17 cellular contexts compared by ENCODE assay signal in the genomic region with DNA sequence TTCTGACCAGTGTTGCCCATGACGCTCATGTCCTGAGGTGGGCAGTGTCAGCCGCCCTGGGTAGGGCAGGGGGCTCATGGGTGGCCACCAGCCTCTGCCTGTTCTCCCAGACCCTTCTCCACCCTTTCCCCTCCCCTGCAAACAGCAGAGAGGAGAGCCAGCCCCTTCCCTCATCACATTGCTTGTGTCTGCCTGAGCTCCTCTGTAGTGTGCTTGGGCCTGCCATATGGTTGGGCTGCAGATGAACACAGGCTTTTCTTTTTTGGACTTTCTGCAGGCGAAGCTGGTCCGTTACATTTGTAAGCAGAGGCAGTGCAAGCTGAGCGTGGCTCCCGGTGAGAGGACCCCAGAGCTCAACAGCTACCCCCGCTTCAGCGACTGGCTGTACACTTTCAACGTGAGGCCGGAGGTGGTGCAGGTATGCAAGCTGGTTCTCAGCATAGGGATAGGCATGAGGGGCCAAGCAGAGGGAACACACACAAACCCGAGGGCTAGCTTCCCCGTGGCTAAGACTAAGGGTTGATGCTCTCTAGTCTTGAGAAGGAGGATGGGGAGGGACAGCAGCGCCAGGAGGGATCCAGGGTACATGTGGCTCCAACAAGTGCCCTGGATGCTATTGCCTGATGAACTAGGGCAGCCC.
DNase-seq lines count a peak whose midpoint lies in the region; ATAC-seq, FAIRE-seq and TF ChIP-seq lines count a peak whose summit lies in the region.
"Had no signal": no experiment of that assay in that cellular context is flagged by ENCODE, and none has a peak within 500 bp of the region (broad histone marks: within the 10 kb centered on the region; RNA-seq: fewer than 3 reads in every experiment).

No MANE protein-coding gene starts in this region.

- no peak for TF ChIP-seq CTCF in H9 (conservative IDR thresholded peaks at IDR 0.05)
- TF ChIP-seq CTCF in PC-9 (conservative IDR thresholded peaks at IDR 0.05) = no peak
- TF ChIP-seq CTCF in endothelial cell of umbilical vein (IDR thresholded peaks at IDR 0.05; ENCODE audit: extremely low read depth in 1 of 2, insufficient read depth in 1 of 2, low read depth in 1 of 2, low read length in 2 of 2) = no peak

- intact Hi-C loops in PC-9 (cut with micrococcal nuclease; ENCODE audit: unreplicated experiment) = loop anchor here (5.0 kb wide), 1 partner anchor 78 kb away; no protein-coding TSS in a partner anchor
- intact Hi-C loops in endothelial cell of umbilical vein (cut with micrococcal nuclease) = no loop called here

- H3K36me3 ChIP-seq in PC-9 (ENCODE audit: low read depth) = no peaks in the 10 kb centered on the region
- H3K36me3 ChIP-seq in endothelial cell of umbilical vein (ENCODE audit: control insufficient read depth in 2 of 2, extremely low read depth in 1 of 2, insufficient read depth in 2 of 2, low read length in 2 of 2) = no peaks in the 10 kb centered on the region
- peaks cover 4 to 5% of the 10 kb centered on the region in 2 experiments for H3K36me3 ChIP-seq in trophoblast cell (ENCODE audit: control insufficient read depth in 1 of 2, insufficient read depth in 2 of 2, low read length in 2 of 2)
- H3K36me3 ChIP-seq: SJSA1 had no signal

- BruUV-seq in PC-9 (replicated peaks; lab: Mats Ljungman, UMichigan) (no TSS peak), endothelial cell of umbilical vein (replicated peaks; lab: Mats Ljungman, UMichigan) (no TSS peak)

- H3F3A ChIP-seq in PC-9 (ENCODE audit: insufficient read depth, low read depth) = peaks cover 28% of the 10 kb centered on the region

- H3K27ac ChIP-seq in H9 (ENCODE audit: insufficient read length, low read depth, low read length) (no peak overlapping the region), PC-9 (peak overlapping the region; percentile 86), endothelial cell of umbilical vein (ENCODE audit: insufficient read depth, low read depth, low read length) (peak overlapping the region; percentile 18), trophoblast cell (ENCODE audit: low read depth, low read length) (no peak overlapping the region)
- H3K27ac ChIP-seq: RWPE1, SJSA1 had no signal

- no peak overlapping the region for H4K91ac ChIP-seq in H9 (ENCODE audit: insufficient read length, low read depth, low read length)
- peak overlapping the region; percentile 20 for H4K91ac ChIP-seq in trophoblast cell (ENCODE audit: low read depth, low read length)

- no peaks in the 10 kb centered on the region for H3K9me2 ChIP-seq in PC-9 (ENCODE audit: insufficient read depth)

- no peak for TF ChIP-seq POLR2A in endothelial cell of umbilical vein (IDR thresholded peaks at IDR 0.05; ENCODE audit: low read depth, low read length)

- H3K79me1 ChIP-seq in H9 (ENCODE audit: insufficient read depth, low read depth, low read length, poor library complexity, severe bottlenecking) (no peaks in the 10 kb centered on the region), trophoblast cell (ENCODE audit: low read length) (peaks cover 12% of the 10 kb centered on the region)

- no peaks in the 10 kb centered on the region for H3K9me1 ChIP-seq in endothelial cell of umbilical vein (replicated peaks; ENCODE audit: control insufficient read depth, extremely low read depth, insufficient read depth, low read length)

- no peak overlapping the region for H2AFZ ChIP-seq in H9 (ENCODE audit: low read length)
- no peak overlapping the region for H2AFZ ChIP-seq in PC-9
- H2AFZ ChIP-seq in endothelial cell of umbilical vein (ENCODE audit: low read depth, low read length) = no peak overlapping the region
- no peak overlapping the region for H2AFZ ChIP-seq in trophoblast cell (ENCODE audit: insufficient read depth, low read length, poor library complexity)

- H3K4me1 Mint-ChIP-seq in H9 = peaks cover 30 to 37% of the 10 kb centered on the region in 2 experiments

- H2BK20ac ChIP-seq in H9 (ENCODE audit: low read depth, low read length, poor library complexity, severe bottlenecking) = no peak overlapping the region

- H3K56ac ChIP-seq in H9 (ENCODE audit: insufficient read length, low read depth, low read length) = no peak overlapping the region

- H3K4me2 ChIP-seq in H9 (ENCODE audit: insufficient read depth, insufficient read length, low read length) (no peak overlapping the region), PC-9 (peak overlapping the region; percentile 65), endothelial cell of umbilical vein (ENCODE audit: insufficient read depth, low read length) (no peak overlapping the region), trophoblast cell (ENCODE audit: low read length) (no peak overlapping the region)

- no peak for FAIRE-seq in endothelial cell of umbilical vein (lab: Jason Lieb, UNC)

- H3K36me3 Mint-ChIP-seq in H9 (ENCODE audit: insufficient read depth in 1 of 3, low read depth in 3 of 3) = peaks cover 15 to 25% (median 18%) of the 10 kb centered on the region in 3 experiments

- DNase-seq in H9 (no peak), PC-9 (no peak), endothelial cell of umbilical vein (ENCODE audit: low read depth, low spot score) (no peak), trophoblast cell (no peak), SHP77 (lab: John Stamatoyannopoulos, UW) (no peak), EL (no peak)
- no peak for DNase-seq in effector CD4-positive, alpha-beta T cell
- DNase-seq: ACHN; CD8-positive, alpha-beta T cell; HCEC 1CT; NCI-H1417 treated with DMSO at 0.1 percent for 48 hours; NCI-H526 treated with DMSO at 0.1 percent for 48 hours had no signal

- H3K4me3 ChIP-seq in PC-9 (no peak overlapping the region), endothelial cell of umbilical vein (replicated peaks in 1 of 3; ENCODE audit: insufficient read depth in 1 of 3, low read depth in 1 of 3, low read length in 3 of 3) (no peak overlapping the region), trophoblast cell (ENCODE audit: low read depth, low read length) (no peak overlapping the region)
- H3K4me3 ChIP-seq: SJSA1 had no signal

- no peak overlapping the region; the same call in 1 of the 2 replicates for H3K14ac ChIP-seq in H9 (ENCODE audit: insufficient read depth, low read length)
- no peak overlapping the region for H3K14ac ChIP-seq in trophoblast cell (ENCODE audit: low read length)

- H3K27me3 Mint-ChIP-seq in H9 (ENCODE audit: low read depth) = no peaks in the 10 kb centered on the region
- H3K27me3 Mint-ChIP-seq: B cell had no signal

- peaks cover 0 to 4% of the 10 kb centered on the region in 2 experiments; a peak in 3 of 5 replicates for H3K9me3 Mint-ChIP-seq in H9
- H3K9me3 Mint-ChIP-seq: CD8-positive, alpha-beta T cell; IgD-negative memory B cell had no signal

- H4K20me1 ChIP-seq in H9 (ENCODE audit: control insufficient read depth, insufficient read depth, insufficient read length) (no peaks in the 10 kb centered on the region), PC-9 (ENCODE audit: insufficient read depth) (no peaks in the 10 kb centered on the region), endothelial cell of umbilical vein (replicated peaks; ENCODE audit: control insufficient read depth, extremely low read depth, insufficient read depth, low read length) (no peaks in the 10 kb centered on the region)

- H3K27ac Mint-ChIP-seq in H9 = peak overlapping the region in 2 of 3 experiments; percentile 55 to 61; a peak in 3 of 7 replicates
- H3K27ac Mint-ChIP-seq: B cell; CD8-positive, alpha-beta T cell had no signal

- H3K18ac ChIP-seq in H9 (ENCODE audit: insufficient read length, low read depth, low read length) (no peak overlapping the region), trophoblast cell (ENCODE audit: low read length) (peak overlapping the region; percentile 67)

- H3K79me2 ChIP-seq in H9 (ENCODE audit: insufficient read depth, low read length) (peaks cover 4% of the 10 kb centered on the region; the same call in 1 of the 2 replicates), PC-9 (ENCODE audit: low read depth) (no peaks in the 10 kb centered on the region; the same call in 1 of the 2 replicates), endothelial cell of umbilical vein (ENCODE audit: control insufficient read depth, insufficient read depth, low read length) (no peaks in the 10 kb centered on the region), trophoblast cell (ENCODE audit: control insufficient read depth, insufficient read depth, low read length, poor library complexity) (peaks cover 3% of the 10 kb centered on the region)

- ATAC-seq in HG03045 (IDR thresholded peaks at IDR 0.05; ENCODE audit: unreplicated experiment) = no peak
- ATAC-seq: CD8-positive, alpha-beta T cell had no signal

- POLR2A ChIA-PET in PC-9 (lab: Charles Lee; ENCODE audit: unreplicated experiment) = interaction anchor here (0.8 kb wide), 1 partner anchor 324 kb away, joined by 5 read pairs; no protein-coding TSS in a partner anchor
- POLR2A ChIA-PET in endothelial cell of umbilical vein (lab: Charles Lee) = no interaction called here

- H2BK15ac ChIP-seq in H9 (ENCODE audit: low read depth, low read length) = no peak overlapping the region

- H4K12ac ChIP-seq in trophoblast cell (ENCODE audit: low read depth, low read length) = no peak overlapping the region

- H3K4me1 ChIP-seq in H9 (ENCODE audit: insufficient read depth, low read length) (no peaks in the 10 kb centered on the region; the same call in 1 of the 2 replicates), PC-9 (replicated peaks; ENCODE audit: insufficient read depth) (peaks cover 50% of the 10 kb centered on the region), endothelial cell of umbilical vein (ENCODE audit: control insufficient read depth, extremely low read depth, insufficient read depth, low read length) (peaks cover 25% of the 10 kb centered on the region), trophoblast cell (ENCODE audit: control insufficient read depth in 1 of 2, insufficient read depth in 2 of 2, low read length in 2 of 2) (peaks cover 27 to 29% of the 10 kb centered on the region in 2 experiments)

- WGBS in H9 (ENCODE audit: extremely low coverage, insufficient read length, low lambda C conversion rate) = no CpG with 5 or more reads among the region's 13 CpGs
- no CpG with 5 or more reads among the region's 13 CpGs for WGBS in trophoblast cell (ENCODE audit: extremely low coverage, insufficient coverage, insufficient read length)

- H3K4ac ChIP-seq in H9 (ENCODE audit: low read depth, low read length) (no peak overlapping the region), trophoblast cell (ENCODE audit: low read depth, low read length) (no peak overlapping the region)

- no peak overlapping the region for H3K4me3 Mint-ChIP-seq in H9
- H3K4me3 Mint-ChIP-seq: B cell; CD8-positive, alpha-beta T cell; IgD-negative memory B cell had no signal

- no peak overlapping the region for H4K8ac ChIP-seq in H9 (replicated peaks; ENCODE audit: insufficient read length, low read depth, low read length)
- H4K8ac ChIP-seq in trophoblast cell (ENCODE audit: low read depth, low read length) = no peak overlapping the region

- H2BK5ac ChIP-seq in H9 (ENCODE audit: insufficient read length, low read length) (no peak overlapping the region), trophoblast cell (ENCODE audit: low read depth, low read length, poor library complexity) (no peak overlapping the region)

- H2BK120ac ChIP-seq in H9 (ENCODE audit: low read depth, low read length, poor library complexity, severe bottlenecking) (no peak overlapping the region), trophoblast cell (ENCODE audit: insufficient read depth, low read length, poor library complexity) (no peak overlapping the region)

- H3K9ac ChIP-seq in H9 (ENCODE audit: extremely low read depth, insufficient read length, low read length) = no peak overlapping the region
- no peak overlapping the region for H3K9ac ChIP-seq in endothelial cell of umbilical vein (replicated peaks; ENCODE audit: extremely low read depth, insufficient read depth, low read length)
- no peak overlapping the region for H3K9ac ChIP-seq in trophoblast cell (ENCODE audit: low read length)

- no peak overlapping the region for H3T11ph ChIP-seq in H9 (ENCODE audit: low read length)

- no peaks in the 10 kb centered on the region for H3K23me2 ChIP-seq in H9 (ENCODE audit: insufficient read length, low read depth, low read length, poor library complexity, severe bottlenecking)

- CTCF ChIA-PET in PC-9 (lab: Charles Lee) (no interaction called here), endothelial cell of umbilical vein (lab: Charles Lee) (interaction anchor here (0.7 to 3.2 kb wide), 9 partner anchors 10 to 196 kb away, joined by 3 to 13 read pairs (median 5); a partner anchor contains a TSS)

- H3K27me3 ChIP-seq in H9 (ENCODE audit: insufficient read depth, low read length) = no peaks in the 10 kb centered on the region
- no peaks in the 10 kb centered on the region for H3K27me3 ChIP-seq in PC-9 (ENCODE audit: insufficient read depth, low read depth)
- H3K27me3 ChIP-seq in endothelial cell of umbilical vein (ENCODE audit: control insufficient read depth in 2 of 2, insufficient read depth in 2 of 2, low read length in 2 of 2) = no peaks in the 10 kb centered on the region
- no peaks in the 10 kb centered on the region for H3K27me3 ChIP-seq in trophoblast cell (ENCODE audit: insufficient read depth, low read length)
- H3K27me3 ChIP-seq: SJSA1 had no signal

- dilution Hi-C loops in endothelial cell of umbilical vein (cut with MboI; ENCODE audit: extremely low pct_ligation_motif_present, low sequenced_read_pairs) = loop anchor here (25.0 kb wide), 1 partner anchor 113 kb away; no protein-coding TSS in a partner anchor

- no peak overlapping the region for H3K23ac ChIP-seq in H9 (ENCODE audit: insufficient read length, low read depth, low read length)
- H3K23ac ChIP-seq in trophoblast cell (ENCODE audit: low read length) = no peak overlapping the region

- no peak overlapping the region for H2AK5ac ChIP-seq in H9 (ENCODE audit: insufficient read length, low read length)
- no peak overlapping the region for H2AK5ac ChIP-seq in trophoblast cell (ENCODE audit: low read length)

- no peaks in the 10 kb centered on the region for H3K9me3 ChIP-seq in H9 (ENCODE audit: control insufficient read depth, low read depth, low read length)
- no peaks in the 10 kb centered on the region for H3K9me3 ChIP-seq in PC-9 (ENCODE audit: insufficient read depth, low read depth)
- no peaks in the 10 kb centered on the region for H3K9me3 ChIP-seq in endothelial cell of umbilical vein (replicated peaks; ENCODE audit: control insufficient read depth, insufficient read depth, low read length)
- no peaks in the 10 kb centered on the region for H3K9me3 ChIP-seq in trophoblast cell (ENCODE audit: insufficient read depth, low read depth, low read length)
- H3K9me3 ChIP-seq: SJSA1 had no signal

- H2BK12ac ChIP-seq in H9 (ENCODE audit: insufficient read length, low read depth, low read length) (no peak overlapping the region), trophoblast cell (ENCODE audit: low read length) (peak overlapping the region; percentile 56)

- no peak overlapping the region for H4K5ac ChIP-seq in H9 (ENCODE audit: insufficient read length, low read depth, low read length)

Comparison
In these comparisons a context has a peak if more than half of its experiments do, and no peak if none do; other contexts are left out.
1. H3K27ac ChIP-seq: peak in PC-9 (single experiment) and endothelial cell of umbilical vein (single experiment); none in H9 (single experiment) and trophoblast cell (single experiment).